In genomic region chr19:17260842-17261325, GRCh38 we compare ENCODE assay signal across 8 cellular contexts. TPM values are rescaled to one million over a fixed set of nuclear protein-coding genes. Genes with fewer than 3 reads are reported as not detected.
A peak's percentile ranks its signal among the peaks of the same experiment; 100 is the strongest.
DNase-seq lines count a peak whose midpoint lies in the region; ATAC-seq and TF ChIP-seq lines count a peak whose summit lies in the region.

No MANE protein-coding gene starts in this region.

- peak; percentile 81 to 95 (median 88) for DNase-seq in CD8-positive, alpha-beta T cell
- DNase-seq in LHCN-M2 (ENCODE audit: low read depth) (peak; percentile 61), RPMI7951 (ENCODE audit: low read depth) (peak; percentile 69), fibroblast of villous mesenchyme (ENCODE audit: low read depth) (peak; percentile 82), ovary (peak; percentile 56 to 80 (median 78)), type B pancreatic cell (ENCODE audit: extremely low spot score, unreplicated experiment) (peak; percentile 90)
- peak; percentile 90 to 92 for DNase-seq in activated T-cell treated with anti-CD3 and anti-CD28 coated beads, Interleukin-2, amount 50 U/mL, for 72 hours

- H3K36me3 ChIP-seq in CD8-positive, alpha-beta T cell (ENCODE audit: insufficient read depth, low read length): no peaks in the 10 kb centered on the region
- H3K36me3 ChIP-seq in ovary: no peaks in the 10 kb centered on the region

- CTCF ChIA-PET in CD8-positive, alpha-beta T cell (lab: Charles Lee): interaction anchor here (0.6 to 13.5 kb wide), 28 partner anchors 9 to 380 kb away, joined by 3 to 148 read pairs (median 4); partner anchors contain the start of genes ABHD8, ANKLE1, MYO9B and OCEL1

- no peak overlapping the region for H3K4me3 Mint-ChIP-seq in CD8-positive, alpha-beta T cell
- H3K4me3 Mint-ChIP-seq in activated T-cell treated with anti-CD3 and anti-CD28 coated beads, Interleukin-2, amount 50 U/mL, for 72 hours: no peak overlapping the region
- no peak overlapping the region for H3K4me3 Mint-ChIP-seq in type B pancreatic cell

- H3K36me3 Mint-ChIP-seq in CD8-positive, alpha-beta T cell: no peaks in the 10 kb centered on the region
- H3K36me3 Mint-ChIP-seq in activated T-cell treated with anti-CD3 and anti-CD28 coated beads, Interleukin-2, amount 50 U/mL, for 72 hours (ENCODE audit: insufficient read depth in 2 of 2): no peaks in the 10 kb centered on the region
- H3K36me3 Mint-ChIP-seq in type B pancreatic cell: no peaks in the 10 kb centered on the region

- no peaks in the 10 kb centered on the region for H3K9me3 ChIP-seq in CD8-positive, alpha-beta T cell (ENCODE audit: low read length)
- H3K9me3 ChIP-seq in ovary: no peaks in the 10 kb centered on the region

- peaks cover 12% of the 10 kb centered on the region for H3K4me1 ChIP-seq in CD8-positive, alpha-beta T cell (ENCODE audit: insufficient read depth, low read length)
- H3K4me1 ChIP-seq in ovary (ENCODE audit: insufficient read depth): no peaks in the 10 kb centered on the region

- intact Hi-C loops in CD8-positive, alpha-beta T cell (cut with DNase I, micrococcal nuclease): loop anchor here (1.0 to 10.0 kb wide), 3 partner anchors 21 to 130 kb away; no protein-coding TSS in a partner anchor
- intact Hi-C loops in ovary (cut with DNase I): no loop called here

- H3K27ac ChIP-seq in CD8-positive, alpha-beta T cell (ENCODE audit: low read depth, low read length): no peak overlapping the region
- H3K27ac ChIP-seq in ovary: no peak overlapping the region

- peak; percentile 100 for ATAC-seq in CD8-positive, alpha-beta T cell
- ATAC-seq in GM21381 (IDR thresholded peaks at IDR 0.05; ENCODE audit: unreplicated experiment): peak; percentile 78
- ATAC-seq in activated T-cell treated with anti-CD3 and anti-CD28 coated beads, Interleukin-2, amount 50 U/mL, for 72 hours (replicated peaks in 1 of 2): peak; percentile 99

- 18 to 23% (median 19%) methylated on average over 15 of the region's 15 CpGs for WGBS in ovary, 3 donors

- H3K4me1 Mint-ChIP-seq in CD8-positive, alpha-beta T cell (ENCODE audit: low read depth): peaks cover 9% of the 10 kb centered on the region
- peaks cover 14% of the 10 kb centered on the region for H3K4me1 Mint-ChIP-seq in activated T-cell treated with anti-CD3 and anti-CD28 coated beads, Interleukin-2, amount 50 U/mL, for 72 hours (ENCODE audit: low read depth)
- H3K4me1 Mint-ChIP-seq in type B pancreatic cell (ENCODE audit: unreplicated experiment): peaks cover 10% of the 10 kb centered on the region

- H3K4me3 ChIP-seq in CD8-positive, alpha-beta T cell (ENCODE audit: low read depth, low read length): no peak overlapping the region
- H3K4me3 ChIP-seq in fibroblast of villous mesenchyme (ENCODE audit: low read depth, low read length): no peak overlapping the region
- no peak overlapping the region for H3K4me3 ChIP-seq in ovary

- H3K27me3 ChIP-seq in CD8-positive, alpha-beta T cell (ENCODE audit: insufficient read depth, low read length): no peaks in the 10 kb centered on the region
- no peaks in the 10 kb centered on the region for H3K27me3 ChIP-seq in ovary

- no peaks in the 10 kb centered on the region for H3K27me3 Mint-ChIP-seq in CD8-positive, alpha-beta T cell (ENCODE audit: low read depth)
- no peaks in the 10 kb centered on the region for H3K27me3 Mint-ChIP-seq in activated T-cell treated with anti-CD3 and anti-CD28 coated beads, Interleukin-2, amount 50 U/mL, for 72 hours (ENCODE audit: low read depth)
- peaks cover 4% of the 10 kb centered on the region for H3K27me3 Mint-ChIP-seq in type B pancreatic cell

- peak; percentile 69 for TF ChIP-seq CTCF in CD8-positive, alpha-beta T cell (IDR thresholded peaks at IDR 0.05)
- TF ChIP-seq CTCF in fibroblast of villous mesenchyme (IDR thresholded peaks at IDR 0.05; ENCODE audit: insufficient read depth, low read depth, low read length) (peak; percentile 87), ovary (IDR thresholded peaks at IDR 0.05) (peak; percentile 48 to 77 (median 63)), type B pancreatic cell (conservative IDR thresholded peaks at IDR 0.05) (peak; percentile 98)

- no peaks in the 10 kb centered on the region for H3K9me3 Mint-ChIP-seq in CD8-positive, alpha-beta T cell
- H3K9me3 Mint-ChIP-seq in activated T-cell treated with anti-CD3 and anti-CD28 coated beads, Interleukin-2, amount 50 U/mL, for 72 hours: no peaks in the 10 kb centered on the region
- no peaks in the 10 kb centered on the region for H3K9me3 Mint-ChIP-seq in type B pancreatic cell

- TF ChIP-seq EP300 in ovary (IDR thresholded peaks at IDR 0.05): no peak

- POLR2A ChIA-PET in CD8-positive, alpha-beta T cell (lab: Charles Lee): no interaction called here

- H3K27ac Mint-ChIP-seq in CD8-positive, alpha-beta T cell: no peak overlapping the region
- H3K27ac Mint-ChIP-seq in activated T-cell treated with anti-CD3 and anti-CD28 coated beads, Interleukin-2, amount 50 U/mL, for 72 hours: no peak overlapping the region
- peak overlapping the region; percentile 27 for H3K27ac Mint-ChIP-seq in type B pancreatic cell

- TF ChIP-seq POLR2A in ovary (IDR thresholded peaks at IDR 0.05): no peak

RNA-seq across cellular contexts. Expression of gene USHBP1, which starts 3.7 kb away (rescaled TPM):
- not detected for total RNA-seq in CD8-positive, alpha-beta T cell
- not detected in 2 replicates for total RNA-seq in LHCN-M2 (2014; rRNA removed)
- not detected for polyA plus RNA-seq in LHCN-M2 (2012)
- not detected in 2 replicates for total RNA-seq in RPMI7951 (2014; rRNA removed; shearing (Covaris generic))
- total RNA-seq in activated T-cell treated with anti-CD3 and anti-CD28 coated beads, Interleukin-2, amount 50 U/mL, for 72 hours: under 1 TPM; 0.19 to 0.46 TPM
- total RNA-seq in fibroblast of villous mesenchyme: not detected in 2 replicates
- total RNA-seq in ovary: 1 to 10 TPM; 1.5 to 7.0 (median 2.0) TPM
- polyA plus RNA-seq in ovary: 1 to 10 TPM; 1.1 to 8.9 TPM
- 0.29 TPM in 1 of 2 replicates, not detected in the other for total RNA-seq in type B pancreatic cell (ENCODE audit: low replicate concordance)

RNA-seq across cellular contexts. Expression of gene BABAM1, which starts 6.4 kb away (rescaled TPM):
- total RNA-seq in CD8-positive, alpha-beta T cell: 10 to 100 TPM; 46.9 to 58.0 TPM
- 107 and 148 TPM in 2 replicates for total RNA-seq in LHCN-M2 (2014; rRNA removed)
- 134 TPM for polyA plus RNA-seq in LHCN-M2 (2012)
- 132 and 133 TPM in 2 replicates for total RNA-seq in RPMI7951 (2014; rRNA removed; shearing (Covaris generic))
- total RNA-seq in activated T-cell treated with anti-CD3 and anti-CD28 coated beads, Interleukin-2, amount 50 U/mL, for 72 hours: 10 to 100 TPM; 86.6 to 96.1 TPM
- total RNA-seq in fibroblast of villous mesenchyme: 101 and 124 TPM in 2 replicates
- 10 to 100 TPM; 37.4 to 74.8 (median 57.8) TPM for total RNA-seq in ovary
- polyA plus RNA-seq in ovary: 10 to 100 TPM; 62.6 to 99.1 TPM
- total RNA-seq in type B pancreatic cell (ENCODE audit: low replicate concordance): 84.6 and 93.3 TPM in 2 replicates

RNA-seq across cellular contexts. Expression of gene NR2F6, which starts 15.2 kb away (rescaled TPM):
- total RNA-seq in CD8-positive, alpha-beta T cell: under 1 TPM; 0.31 to 0.38 TPM
- total RNA-seq in LHCN-M2 (2014; rRNA removed): 60.0 and 72.7 TPM in 2 replicates
- 19.8 TPM for polyA plus RNA-seq in LHCN-M2 (2012)
- 29.8 and 43.4 TPM in 2 replicates for total RNA-seq in RPMI7951 (2014; rRNA removed; shearing (Covaris generic))
- 1 to 10 TPM; 4.7 to 6.4 TPM for total RNA-seq in activated T-cell treated with anti-CD3 and anti-CD28 coated beads, Interleukin-2, amount 50 U/mL, for 72 hours
- total RNA-seq in fibroblast of villous mesenchyme: 51.0 and 56.0 TPM in 2 replicates
- total RNA-seq in ovary: 10 to 100 TPM; 21.5 to 46.4 (median 28.4) TPM
- polyA plus RNA-seq in ovary: 10 to 100 TPM in 1 of 2 donors, 1 to 10 TPM in 1; 3.7 to 10.5 TPM
- total RNA-seq in type B pancreatic cell (ENCODE audit: low replicate concordance): 70.9 and 94.2 TPM in 2 replicates

RNA-seq across cellular contexts. Expression of gene ANKLE1, which starts 20.8 kb away (rescaled TPM):
- 1 to 10 TPM; 1.3 TPM for total RNA-seq in CD8-positive, alpha-beta T cell
- 0.40 and 0.90 TPM in 2 replicates for total RNA-seq in LHCN-M2 (2014; rRNA removed)
- polyA plus RNA-seq in LHCN-M2 (2012): 0.13 TPM
- total RNA-seq in RPMI7951 (2014; rRNA removed; shearing (Covaris generic)): 1.2 and 1.3 TPM in 2 replicates
- total RNA-seq in activated T-cell treated with anti-CD3 and anti-CD28 coated beads, Interleukin-2, amount 50 U/mL, for 72 hours: 1 to 10 TPM; 5.8 to 8.9 TPM
- total RNA-seq in fibroblast of villous mesenchyme: 0.32 and 0.86 TPM in 2 replicates
- 1 to 10 TPM in 4 of 7 donors, under 1 TPM in 3; 0.23 to 1.6 (median 1.4) TPM for total RNA-seq in ovary
- under 1 TPM; 0.12 to 0.65 TPM for polyA plus RNA-seq in ovary
- total RNA-seq in type B pancreatic cell (ENCODE audit: low replicate concordance): 1.3 and 5.9 TPM in 2 replicates

RNA-seq across cellular contexts. Expression of gene OCEL1, which starts 34.9 kb away (rescaled TPM):
- 10 to 100 TPM; 20.9 to 24.9 TPM for total RNA-seq in CD8-positive, alpha-beta T cell
- total RNA-seq in LHCN-M2 (2014; rRNA removed) (2.4 and 6.4 TPM in 2 replicates), fibroblast of villous mesenchyme (3.9 and 6.1 TPM in 2 replicates), ovary (10 to 100 TPM in 6 of 7 donors, 1 to 10 TPM in 1; 6.4 to 39.8 (median 20.3) TPM), type B pancreatic cell (ENCODE audit: low replicate concordance) (19.2 and 23.8 TPM in 2 replicates)
- 24.3 TPM for polyA plus RNA-seq in LHCN-M2 (2012)
- total RNA-seq in RPMI7951 (2014; rRNA removed; shearing (Covaris generic)): 5.1 and 8.1 TPM in 2 replicates
- 10 to 100 TPM; 19.3 to 19.4 TPM for total RNA-seq in activated T-cell treated with anti-CD3 and anti-CD28 coated beads, Interleukin-2, amount 50 U/mL, for 72 hours
- polyA plus RNA-seq in ovary: 10 to 100 TPM; 16.7 to 18.6 TPM

Comparison
In these comparisons a context has a peak if more than half of its experiments do, and no peak if none do; other contexts are left out.
1. RNA of gene NR2F6, which starts 15.2 kb away (total RNA-seq): 70.9 to 94.2 TPM in type B pancreatic cell, 60.0 to 72.7 TPM in LHCN-M2, 51.0 to 56.0 TPM in fibroblast of villous mesenchyme, 29.8 to 43.4 TPM in RPMI7951, 21.5 to 46.4 TPM in ovary and 4.7 to 6.4 TPM in activated T-cell treated with anti-CD3 and anti-CD28 coated beads, Interleukin-2, amount 50 U/mL, for 72 hours; 0.31 to 0.38 TPM in CD8-positive, alpha-beta T cell; every median in the first group is over 4 times any median in the second.
2. intact Hi-C loops: an anchor here in CD8-positive, alpha-beta T cell (1.0 to 10.0 kb wide); none called in ovary.
3. Peak in every context shown above with its lines, with median percentiles within 50 percentile points of each other: ATAC-seq, DNase-seq and CTCF ChIP-seq.